In the genomic region with DNA sequence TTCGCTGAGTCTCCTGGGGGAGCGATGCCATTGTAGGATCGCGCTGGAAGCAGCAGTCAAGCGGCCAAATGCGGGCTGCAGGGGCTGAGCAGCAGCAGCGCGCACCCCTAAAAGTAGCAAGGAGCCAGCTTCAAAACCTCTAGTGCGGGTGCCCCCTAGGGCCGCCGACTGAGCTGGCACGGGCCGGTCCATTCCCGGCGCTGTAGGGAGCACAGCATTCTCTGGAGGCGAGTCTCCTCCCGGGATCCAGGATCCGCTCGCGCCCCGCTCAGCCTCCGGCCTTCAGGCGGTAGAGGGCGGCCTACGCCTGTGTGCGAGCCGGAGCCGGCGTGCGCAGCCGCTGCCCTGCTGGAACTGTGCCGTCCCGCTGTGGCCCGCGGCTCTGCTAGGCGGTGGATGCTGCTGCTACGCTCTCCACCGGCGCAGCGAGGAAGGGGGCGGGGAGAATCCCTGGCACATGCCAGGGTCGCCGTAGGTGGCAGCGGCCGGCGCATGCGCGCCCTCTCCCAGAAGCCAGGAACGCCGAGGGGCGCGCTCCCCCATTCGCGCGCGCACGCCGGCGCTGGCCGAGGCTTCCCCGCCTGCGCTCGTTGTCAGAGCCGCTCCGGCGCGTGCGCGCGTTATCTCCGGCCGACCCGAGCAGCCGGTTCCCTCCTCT, we compare ENCODE assay signal across 8 cellular contexts. TPM values are rescaled to one million over a fixed set of nuclear protein-coding genes. Genes with fewer than 3 reads are reported as not detected.
DNase-seq lines count a peak whose midpoint lies in the region; ATAC-seq, FAIRE-seq and TF ChIP-seq lines count a peak whose summit lies in the region.

TSS of gene FUT8 (plus strand) at position 542 of the 658 bp plus-strand sequence. CDS start 148,834 bp downstream, outside the sequence.

- H3K36me3 ChIP-seq in pancreas = no peaks in the 10 kb centered on the region
- H3K36me3 ChIP-seq in thyroid gland = no peaks in the 10 kb centered on the region

- ATAC-seq in HG02763 (IDR thresholded peaks at IDR 0.05; ENCODE audit: unreplicated experiment) (peak; percentile 70), Right ventricle myocardium inferior (peak; percentile 96), pancreas (peak; percentile 84 to 94 (median 88))

- peaks cover 3 to 5% (median 4%) of the 10 kb centered on the region in 3 donors for H3K4me1 ChIP-seq in pancreas
- peaks cover 4 to 13% of the 10 kb centered on the region in 2 donors for H3K4me1 ChIP-seq in thyroid gland

- FAIRE-seq in pancreas (lab: Jason Lieb, UNC) = no peak

- intact Hi-C loops in Right ventricle myocardium inferior (cut with DNase I) (loop anchor here (2.0 to 10.0 kb wide), 7 partner anchors 185 to 635 kb away; partner anchors contain the start of gene MAX), pancreas (cut with DNase I) (loop anchor here in 2 of 3 donors (5.0 to 10.0 kb wide), 2 partner anchors 410 to 412 kb away; no protein-coding TSS in a partner anchor), thyroid gland (cut with DNase I) (loop anchor here (5.0 to 10.0 kb wide), 3 partner anchors 190 to 542 kb away; no protein-coding TSS in a partner anchor)

- peak within 1 kb of the TSS; percentile 90 to 97 (median 92) for H3K27ac ChIP-seq in pancreas
- peak within 1 kb of the TSS; percentile 73 to 97 (median 92) for H3K27ac ChIP-seq in thyroid gland

- peak in 1 of 2 donors; percentile 92 for TF ChIP-seq POLR2A in thyroid gland (IDR thresholded peaks at IDR 0.05)

- H3K4me3 ChIP-seq in GM12875 (ENCODE audit: low read depth, low read length) (peak within 1 kb of the TSS; percentile 97), pancreas (peak within 1 kb of the TSS; percentile 82 to 88 (median 86)), thyroid gland (replicated peaks in 1 of 3) (peak within 1 kb of the TSS; percentile 89 to 95 (median 89))

- peak; percentile 90 to 99 (median 95) for DNase-seq in NCI-H1417 (lab: John Stamatoyannopoulos, UW)
- DNase-seq in SW 1271 (lab: John Stamatoyannopoulos, UW) = peak; percentile 76 to 90
- DNase-seq in activated naive CD8-positive, alpha-beta T cell treated with anti-CD3 and anti-CD28 coated beads, Interleukin-2, amount 50 U/mL, for 16 hours (ENCODE audit: low read depth, low spot score) = peak; percentile 94
- DNase-seq in Right ventricle myocardium inferior (ENCODE audit: missing footprints) = peak; percentile 97
- DNase-seq in pancreas = peak; percentile 97 to 99 (median 98)
- DNase-seq in thyroid gland = peak; percentile 98

- WGBS in pancreas, 2 donors = 0% methylated on average over 63 to 74 of the region's 74 CpGs
- WGBS in thyroid gland, 2 donors = 0% methylated on average over 10 to 26 of the region's 74 CpGs

- H3K27me3 ChIP-seq in pancreas = no peaks in the 10 kb centered on the region
- H3K27me3 ChIP-seq in thyroid gland = no peaks in the 10 kb centered on the region

- peak; percentile 66; the same call in 1 of the 2 replicates for TF ChIP-seq CTCF in GM12875 (IDR thresholded peaks at IDR 0.05; ENCODE audit: borderline replicate concordance, insufficient read depth, low read depth, low read length)
- TF ChIP-seq CTCF in pancreas (IDR thresholded peaks at IDR 0.05) = peak in 3 of 4 donors; percentile 19 to 46 (median 19)
- peak; percentile 18 to 87 (median 62) for TF ChIP-seq CTCF in thyroid gland (IDR thresholded peaks at IDR 0.05)

- H3K9me3 ChIP-seq in pancreas (no peaks in the 10 kb centered on the region), thyroid gland (no peaks in the 10 kb centered on the region)

RNA-seq across cellular contexts. Expression of gene FUT8, which starts in this region (rescaled TPM):
- total RNA-seq in Right ventricle myocardium inferior (15.7 TPM), pancreas (10 to 100 TPM; 19.1 to 42.6 (median 22.6) TPM), thyroid gland (10 to 100 TPM; 29.2 to 55.5 (median 41.1) TPM)
- 1 to 10 TPM; 5.8 to 7.0 TPM for polyA plus RNA-seq in pancreas

Comparison
In these comparisons a context has a peak if more than half of its experiments do, and no peak if none do; other contexts are left out.
1. Peak in every context shown above with its lines: DNase-seq, ATAC-seq, H3K4me3 ChIP-seq and H3K27ac ChIP-seq.